In genomic region chr9:124019771-124020519, GRCh38 we compare ENCODE assay signal across 1 cellular context.
A peak's percentile ranks its signal among the peaks of the same experiment; 100 is the strongest.
TF ChIP-seq lines count a peak whose summit lies in the region.

No MANE protein-coding gene starts in this region.

TF ChIP-seq in GM12878, 131 proteins besides CTCF, POLR2A, EP300 and RAD21:
- TF ChIP-seq ATF3 (IDR thresholded peaks at IDR 0.05; ENCODE audit: borderline replicate concordance, extremely low read depth, low read depth, low read length) (no peak), POU2F2 (IDR thresholded peaks at IDR 0.05; ENCODE audit: borderline replicate concordance, low read depth, low read length) (no peak), SUZ12 (IDR thresholded peaks at IDR 0.05; ENCODE audit: unreplicated experiment) (peak; percentile 68), TBL1XR1 (IDR thresholded peaks at IDR 0.05; ENCODE audit: low read depth, low read length) (no peak), SPI1 (IDR thresholded peaks at IDR 0.05; ENCODE audit: borderline replicate concordance, insufficient read depth, low read depth, low read length) (no peak), HDGF (IDR thresholded peaks at IDR 0.05) (no peak), NR2C1 (IDR thresholded peaks at IDR 0.05) (no peak), WRNIP1 (IDR thresholded peaks at IDR 0.05; ENCODE audit: borderline replicate concordance, low read depth, low read length) (no peak), EZH2 (IDR thresholded peaks at IDR 0.05; ENCODE audit: borderline replicate concordance, control insufficient read depth, low read depth, low read length) (peak; percentile 86; the same call in 1 of the 2 replicates), POLR2AphosphoS2 (IDR thresholded peaks at IDR 0.05; ENCODE audit: low read depth, low read length) (no peak), ZBTB4 (CRISPR knock-in tag; IDR thresholded peaks at IDR 0.05) (no peak), RBBP5 (conservative IDR thresholded peaks at IDR 0.05) (no peak), ZZZ3 (IDR thresholded peaks at IDR 0.05; ENCODE audit: control insufficient read depth, insufficient read length, low read depth) (no peak), NRF1 (conservative IDR thresholded peaks at IDR 0.05; ENCODE audit: low read depth, low read length) (no peak), SIN3A (IDR thresholded peaks at IDR 0.05; ENCODE audit: low read depth, low read length) (no peak), ATF7 (IDR thresholded peaks at IDR 0.05; ENCODE audit: low read depth) (no peak), HCFC1 (IDR thresholded peaks at IDR 0.05; ENCODE audit: low read length) (no peak)
